Comparison of ENCODE assay signal across 1 cellular context in the genomic region with DNA sequence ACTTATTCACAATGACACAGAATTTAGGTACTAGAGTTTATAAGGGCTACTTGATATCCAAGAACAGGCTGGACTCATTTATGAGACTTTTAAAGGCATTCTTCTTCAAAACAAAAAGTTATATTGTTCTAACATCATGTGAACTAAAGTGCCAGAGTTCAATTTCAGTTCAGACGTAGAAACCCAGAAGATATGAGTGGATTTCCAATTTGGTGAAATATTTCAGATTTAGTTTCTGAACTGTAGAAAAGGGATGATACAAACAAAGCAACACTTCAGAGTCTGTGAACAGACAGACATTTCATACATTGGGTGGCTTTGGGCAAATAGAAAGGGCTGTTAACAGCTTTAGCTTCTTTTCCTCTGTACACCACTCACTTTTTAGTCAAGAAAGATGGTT.
TF ChIP-seq lines count a peak whose summit lies in the region.

No MANE protein-coding gene starts in this region.

TF ChIP-seq in HCT116, 20 proteins besides CTCF, POLR2A, EP300 and RAD21 (continued from another document):
- TF ChIP-seq, protein P1, sequence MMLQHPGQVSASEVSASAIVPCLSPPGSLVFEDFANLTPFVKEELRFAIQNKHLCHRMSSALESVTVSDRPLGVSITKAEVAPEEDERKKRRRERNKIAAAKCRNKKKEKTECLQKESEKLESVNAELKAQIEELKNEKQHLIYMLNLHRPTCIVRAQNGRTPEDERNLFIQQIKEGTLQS (IDR thresholded peaks at IDR 0.05), result no peak
- TF ChIP-seq SP1 (IDR thresholded peaks at IDR 0.05; ENCODE audit: low read depth), result no peak
- TF ChIP-seq, protein P2, sequence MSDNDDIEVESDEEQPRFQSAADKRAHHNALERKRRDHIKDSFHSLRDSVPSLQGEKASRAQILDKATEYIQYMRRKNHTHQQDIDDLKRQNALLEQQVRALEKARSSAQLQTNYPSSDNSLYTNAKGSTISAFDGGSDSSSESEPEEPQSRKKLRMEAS (IDR thresholded peaks at IDR 0.05), result no peak
TF ChIP-seq in HCT116: peak in this region for 0.
